8 cellular contexts compared by ENCODE assay signal in the genomic region with DNA sequence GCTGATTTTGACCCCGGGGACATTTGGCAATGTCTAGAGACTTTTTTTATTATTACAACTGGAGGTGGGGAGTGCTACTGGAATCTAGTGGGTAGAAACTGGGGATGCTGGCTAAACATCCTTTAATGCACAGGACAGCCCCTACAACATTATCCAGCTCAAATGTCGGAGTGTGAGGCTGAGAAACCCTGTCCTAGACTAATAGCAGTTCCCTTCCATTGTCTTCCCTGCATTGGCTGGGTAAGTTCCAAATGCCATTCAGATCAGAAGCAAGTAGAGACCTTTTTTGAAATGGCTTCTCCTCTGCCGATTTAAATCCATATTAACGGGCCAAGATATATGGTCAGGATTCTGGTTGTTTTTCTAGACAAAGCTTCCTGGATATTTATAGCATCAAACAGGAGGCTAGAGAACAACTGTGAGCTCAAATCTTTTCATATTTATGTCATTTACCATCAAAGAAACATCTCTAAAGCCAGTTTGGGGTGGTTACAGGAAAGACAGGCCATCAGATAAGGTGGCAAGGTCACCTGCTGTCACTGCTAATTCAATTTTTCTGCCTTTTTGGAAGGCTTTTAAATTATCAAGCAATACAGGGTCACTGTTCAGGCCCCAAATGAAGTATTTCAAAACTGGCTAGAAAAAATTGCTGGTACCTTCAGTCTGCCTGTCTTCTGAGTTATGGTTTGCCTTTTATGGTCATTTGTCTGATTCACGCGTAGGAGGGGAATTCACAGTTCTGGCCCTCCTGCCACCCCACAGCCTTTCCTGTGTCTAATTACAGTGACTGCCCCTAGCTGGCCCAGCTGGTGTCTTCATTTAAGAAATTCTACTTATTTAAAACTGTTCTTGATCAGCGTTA. TPM values are rescaled to one million over a fixed set of nuclear protein-coding genes. Genes with fewer than 3 reads are reported as not detected.
DNase-seq lines count a peak whose midpoint lies in the region; ATAC-seq and TF ChIP-seq lines count a peak whose summit lies in the region.

No MANE protein-coding gene starts in this region.

- no peak for TF ChIP-seq CTCF in osteocyte (IDR thresholded peaks at IDR 0.05)

- no peaks in the 10 kb centered on the region for H3K27me3 Mint-ChIP-seq in T-cell
- H3K27me3 Mint-ChIP-seq in osteocyte (ENCODE audit: unreplicated experiment): no peaks in the 10 kb centered on the region

- no peaks in the 10 kb centered on the region for H3K9me3 Mint-ChIP-seq in T-cell
- H3K9me3 Mint-ChIP-seq in osteocyte (ENCODE audit: unreplicated experiment): no peaks in the 10 kb centered on the region

- POLR2A ChIA-PET in T-cell (lab: Charles Lee): interaction anchor here (0.5 to 1.0 kb wide), 2 partner anchors 14 to 86 kb away, joined by 3 to 6 read pairs; no protein-coding TSS in a partner anchor

- ATAC-seq in GM19043 (IDR thresholded peaks at IDR 0.05; ENCODE audit: low read depth, unreplicated experiment): peak; percentile 91
- ATAC-seq in HG03135 (IDR thresholded peaks at IDR 0.05; ENCODE audit: unreplicated experiment): peak; percentile 96
- peak; percentile 60 to 86 (median 78) for ATAC-seq in T-cell (replicated peaks in 1 of 4)

- H3K27ac Mint-ChIP-seq in T-cell (peak overlapping the region; percentile 79 to 83), osteocyte (ENCODE audit: unreplicated experiment) (peak overlapping the region; percentile 92)

- CTCF ChIA-PET in T-cell (lab: Charles Lee): interaction anchor here in 1 of 2 donors (0.5 to 1.5 kb wide), 7 partner anchors 16 to 982 kb away, joined by 3 to 11 read pairs (median 3); no protein-coding TSS in a partner anchor

- H3K36me3 Mint-ChIP-seq in T-cell (peaks cover 30% of the 10 kb centered on the region), osteocyte (ENCODE audit: unreplicated experiment) (peaks cover 21% of the 10 kb centered on the region)

- peak overlapping the region in 1 of 3 donors; percentile 20 for H3K4me3 Mint-ChIP-seq in T-cell
- no peak overlapping the region for H3K4me3 Mint-ChIP-seq in osteocyte (ENCODE audit: unreplicated experiment)

- H3K4me1 Mint-ChIP-seq in T-cell: peaks cover 26 to 40% (median 36%) of the 10 kb centered on the region in 3 donors
- H3K4me1 Mint-ChIP-seq in osteocyte (ENCODE audit: unreplicated experiment): peaks cover 60% of the 10 kb centered on the region

- DNase-seq in AG08395 (ENCODE audit: low spot score) (peak; percentile 64), T-cell (peak in 18 of 34 experiments; percentile 2 to 40 (median 11)), dedifferentiated amniotic fluid mesenchymal stem cell (ENCODE audit: extremely low spot score) (peak; percentile 56), osteocyte (ENCODE audit: extremely low spot score, unreplicated experiment) (peak; percentile 76), epidermal melanocyte (ENCODE audit: insufficient read length, low spot score) (no peak), NCI-H2029 (lab: John Stamatoyannopoulos, UW) (no peak)

RNA-seq across cellular contexts. Expression of gene AKAP5, which starts 20.1 kb away (rescaled TPM):
- total RNA-seq in T-cell (1 to 10 TPM in 1 of 5 donors, under 1 TPM in 4; 0.26 to 2.0 (median 0.55) TPM), osteocyte (3.4 and 3.6 TPM in 2 replicates)

RNA-seq across cellular contexts. Expression of gene MTHFD1, which starts 57.1 kb away (rescaled TPM):
- total RNA-seq in T-cell (10 to 100 TPM; 27.6 to 48.9 (median 43.4) TPM), osteocyte (77.8 and 79.3 TPM in 2 replicates)

RNA-seq across cellular contexts. Expression of gene ZBTB25, which starts 58.4 kb away (rescaled TPM):
- total RNA-seq in T-cell (10 to 100 TPM; 48.0 to 71.9 (median 51.2) TPM), osteocyte (9.4 and 10.9 TPM in 2 replicates)

RNA-seq across cellular contexts. Expression of gene ZBTB1, which starts 59.4 kb away (rescaled TPM):
- total RNA-seq in T-cell: 100 to 1,000 TPM in 2 of 5 donors, 10 to 100 TPM in 3; 69.2 to 130 (median 72.4) TPM
- total RNA-seq in osteocyte: 62.9 and 67.0 TPM in 2 replicates

Comparison
In these comparisons a context has a peak if more than half of its experiments do, and no peak if none do; other contexts are left out.
1. DNase-seq: peak in AG08395 (single experiment), T-cell (18 of 34), dedifferentiated amniotic fluid mesenchymal stem cell (single experiment) and osteocyte (single experiment); none in epidermal melanocyte (single experiment) and NCI-H2029 (single experiment).
2. Peak in every context shown above with its lines, with median percentiles within 50 percentile points of each other: ATAC-seq.